In the genomic region with DNA sequence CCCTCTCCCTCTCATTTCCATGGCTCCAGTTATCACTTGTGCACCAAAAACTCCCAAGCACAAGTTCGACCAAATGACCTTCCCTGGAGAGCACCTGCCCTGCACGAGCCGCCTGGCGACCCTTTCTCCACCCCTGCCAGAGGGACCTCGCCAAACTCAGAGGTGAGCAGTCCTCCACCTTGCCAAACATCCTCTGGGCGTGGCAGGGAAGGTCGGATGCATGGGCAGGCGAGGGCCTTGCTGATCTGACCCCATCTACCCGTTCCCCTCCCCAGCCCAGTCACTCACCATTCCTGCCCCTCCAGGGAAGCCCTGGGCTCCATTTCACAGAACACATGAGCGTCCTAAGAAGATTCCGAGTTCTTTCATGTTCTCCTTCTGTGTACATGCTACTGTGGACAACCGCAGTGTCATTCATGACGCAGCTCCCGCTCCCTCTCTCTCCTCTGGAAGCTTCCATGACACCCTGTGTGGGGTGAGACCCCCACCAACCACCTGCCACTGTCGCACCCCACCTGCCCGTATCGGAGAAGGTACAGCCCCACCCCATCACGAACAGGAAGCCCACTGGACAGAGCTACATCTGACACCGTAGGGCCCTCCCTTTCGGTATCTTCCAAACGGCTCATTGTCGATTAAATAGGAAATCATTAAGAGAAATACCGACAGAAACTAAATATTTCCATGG, we compare ENCODE assay signal across 26 cellular contexts.
DNase-seq lines count a peak whose midpoint lies in the region; ATAC-seq, FAIRE-seq and TF ChIP-seq lines count a peak whose summit lies in the region.
"Had no signal": no experiment of that assay in that cellular context is flagged by ENCODE, and none has a peak within 500 bp of the region (broad histone marks: within the 10 kb centered on the region; RNA-seq: fewer than 3 reads in every experiment).

No MANE protein-coding gene starts in this region.

- no peaks in the 10 kb centered on the region for H3K79me1 ChIP-seq in mesenchymal stem cell (replicated peaks; ENCODE audit: low read length, poor library complexity, severe bottlenecking)

- no peak overlapping the region for H3K4me2 ChIP-seq in mesenchymal stem cell (ENCODE audit: low read length, poor library complexity, severe bottlenecking)
- H3K4me2 ChIP-seq: PC-9 had no signal

- intact Hi-C loops in kidney (cut with DNase I) = no loop called here

- no peak overlapping the region for H4K91ac ChIP-seq in mesenchymal stem cell (ENCODE audit: low read length)

- H2BK5ac ChIP-seq in mesenchymal stem cell (ENCODE audit: low read depth, low read length, poor library complexity, severe bottlenecking) = no peak overlapping the region

- FAIRE-seq in kidney (lab: Jason Lieb, UNC) (no peak), D721Med (lab: Jason Lieb, UNC) (no peak)
- FAIRE-seq: GM12892 had no signal

- H3K4me1 ChIP-seq in RWPE2 (ENCODE audit: insufficient read depth, poor library complexity, severe bottlenecking) = no peaks in the 10 kb centered on the region
- H3K4me1 ChIP-seq in kidney (ENCODE audit: control insufficient read depth in 1 of 2, insufficient read depth in 1 of 2, low read depth in 1 of 2, low read length in 2 of 2) = no peaks in the 10 kb centered on the region
- H3K4me1 ChIP-seq in mesenchymal stem cell (ENCODE audit: control insufficient read depth, insufficient read depth, low read depth, low read length) = peaks cover 22% of the 10 kb centered on the region

- no peak overlapping the region for H3K18ac ChIP-seq in mesenchymal stem cell (ENCODE audit: low read depth in 1 of 2, low read length in 2 of 2)

- H2BK120ac ChIP-seq in mesenchymal stem cell (ENCODE audit: low read depth, low read length) = no peak overlapping the region

- H3K9me3 ChIP-seq in RWPE2 (ENCODE audit: severe bottlenecking) = no peaks in the 10 kb centered on the region
- no peaks in the 10 kb centered on the region for H3K9me3 ChIP-seq in kidney (ENCODE audit: control insufficient read depth in 1 of 2, low read length in 2 of 2)
- H3K9me3 ChIP-seq in mesenchymal stem cell (ENCODE audit: control insufficient read depth, low read length) = no peaks in the 10 kb centered on the region
- H3K9me3 ChIP-seq: MG63 had no signal

- peak overlapping the region; percentile 41 for H3K27ac Mint-ChIP-seq in activated naive CD8-positive, alpha-beta T cell treated with anti-CD3 and anti-CD28 coated beads, Interleukin-2, amount 10 ng/mL, durations not matched to agents 7 days and 5 days
- H3K27ac Mint-ChIP-seq in activated naive CD8-positive, alpha-beta T cell treated with anti-CD3 and anti-CD28 coated beads, Interleukin-2, amount 50 U/mL, for 24 hours = no peak overlapping the region
- no peak overlapping the region for H3K27ac Mint-ChIP-seq in stimulated activated effector memory CD8-positive, alpha-beta T cell treated with anti-CD3 and anti-CD28 coated beads, Interleukin-12 subunit alpha, Interleukin-12 subunit beta, amount 100 ng/mL, for 72 hours
- H3K27ac Mint-ChIP-seq: CD8-positive, alpha-beta memory T cell had no signal

- H3K4me1 Mint-ChIP-seq in activated naive CD8-positive, alpha-beta T cell treated with anti-CD3 and anti-CD28 coated beads, Interleukin-2, amount 10 ng/mL, durations not matched to agents 7 days and 5 days = no peaks in the 10 kb centered on the region
- no peaks in the 10 kb centered on the region for H3K4me1 Mint-ChIP-seq in activated naive CD8-positive, alpha-beta T cell treated with anti-CD3 and anti-CD28 coated beads, Interleukin-2, amount 50 U/mL, for 24 hours
- H3K4me1 Mint-ChIP-seq in stimulated activated effector memory CD8-positive, alpha-beta T cell treated with anti-CD3 and anti-CD28 coated beads, Interleukin-12 subunit alpha, Interleukin-12 subunit beta, amount 100 ng/mL, for 72 hours = peaks cover 7% of the 10 kb centered on the region
- H3K4me1 Mint-ChIP-seq: CD8-positive, alpha-beta memory T cell had no signal

- no peaks in the 10 kb centered on the region for H3K36me3 Mint-ChIP-seq in activated naive CD8-positive, alpha-beta T cell treated with anti-CD3 and anti-CD28 coated beads, Interleukin-2, amount 10 ng/mL, durations not matched to agents 7 days and 5 days
- H3K36me3 Mint-ChIP-seq in activated naive CD8-positive, alpha-beta T cell treated with anti-CD3 and anti-CD28 coated beads, Interleukin-2, amount 50 U/mL, for 24 hours (ENCODE audit: low read depth) = no peaks in the 10 kb centered on the region
- H3K36me3 Mint-ChIP-seq in stimulated activated effector memory CD8-positive, alpha-beta T cell treated with anti-CD3 and anti-CD28 coated beads, Interleukin-12 subunit alpha, Interleukin-12 subunit beta, amount 100 ng/mL, for 72 hours = no peaks in the 10 kb centered on the region
- H3K36me3 Mint-ChIP-seq: CD8-positive, alpha-beta memory T cell had no signal

- no peak for ATAC-seq in activated naive CD8-positive, alpha-beta T cell treated with anti-CD3 and anti-CD28 coated beads, Interleukin-2, amount 10 ng/mL, durations not matched to agents 7 days and 5 days (ENCODE audit: low read depth)
- ATAC-seq in activated naive CD8-positive, alpha-beta T cell treated with anti-CD3 and anti-CD28 coated beads, Interleukin-2, amount 50 U/mL, for 24 hours = no peak
- no peak for ATAC-seq in RWPE2 (ENCODE audit: low read depth)
- peak; percentile 5 for ATAC-seq in stimulated activated effector memory CD8-positive, alpha-beta T cell treated with anti-CD3 and anti-CD28 coated beads, Interleukin-12 subunit alpha, Interleukin-12 subunit beta, amount 100 ng/mL, for 72 hours

- H3K36me3 ChIP-seq in RWPE2 (ENCODE audit: low read depth) (no peaks in the 10 kb centered on the region), kidney (ENCODE audit: control insufficient read depth in 1 of 2, insufficient read depth in 2 of 2, low read length in 2 of 2) (no peaks in the 10 kb centered on the region), mesenchymal stem cell (ENCODE audit: control insufficient read depth in 1 of 2, insufficient read depth in 2 of 2, low read depth in 1 of 2, low read length in 2 of 2) (no peaks in the 10 kb centered on the region)
- H3K36me3 ChIP-seq: MG63 had no signal

- H4K8ac ChIP-seq in mesenchymal stem cell (ENCODE audit: low read length) = no peak overlapping the region

- H2BK15ac ChIP-seq in mesenchymal stem cell (ENCODE audit: low read depth, poor library complexity, severe bottlenecking) = no peak overlapping the region

- H3K27me3 ChIP-seq in RWPE2 (ENCODE audit: insufficient read depth, poor library complexity, severe bottlenecking) (peaks cover 17% of the 10 kb centered on the region), mesenchymal stem cell (ENCODE audit: control insufficient read depth in 1 of 2, insufficient read depth in 1 of 2, low read length in 2 of 2) (peaks cover 0 to 68% of the 10 kb centered on the region in 2 experiments)
- H3K27me3 ChIP-seq: MG63 had no signal

- no peak overlapping the region for H3K27ac ChIP-seq in RWPE2 (ENCODE audit: poor library complexity, severe bottlenecking)
- no peak overlapping the region for H3K27ac ChIP-seq in kidney (ENCODE audit: low read depth in 2 of 2, low read length in 2 of 2)
- no peak overlapping the region for H3K27ac ChIP-seq in mesenchymal stem cell (ENCODE audit: low read length, poor library complexity, severe bottlenecking)
- H3K27ac ChIP-seq: GM23248, PC-9 had no signal

- no peak overlapping the region for H3K4me3 ChIP-seq in RWPE2 (ENCODE audit: severe bottlenecking)
- no peak overlapping the region for H3K4me3 ChIP-seq in kidney (ENCODE audit: low read length in 2 of 2)
- no peak overlapping the region for H3K4me3 ChIP-seq in mesenchymal stem cell (ENCODE audit: insufficient read depth in 1 of 2, low read depth in 1 of 2, low read length in 2 of 2)
- H3K4me3 ChIP-seq: GM23248, MG63, PC-9 had no signal

- H3K4me3 Mint-ChIP-seq in activated naive CD8-positive, alpha-beta T cell treated with anti-CD3 and anti-CD28 coated beads, Interleukin-2, amount 10 ng/mL, durations not matched to agents 7 days and 5 days = no peak overlapping the region
- no peak overlapping the region for H3K4me3 Mint-ChIP-seq in activated naive CD8-positive, alpha-beta T cell treated with anti-CD3 and anti-CD28 coated beads, Interleukin-2, amount 50 U/mL, for 24 hours
- no peak overlapping the region for H3K4me3 Mint-ChIP-seq in stimulated activated effector memory CD8-positive, alpha-beta T cell treated with anti-CD3 and anti-CD28 coated beads, Interleukin-12 subunit alpha, Interleukin-12 subunit beta, amount 100 ng/mL, for 72 hours
- H3K4me3 Mint-ChIP-seq: CD8-positive, alpha-beta memory T cell had no signal

- H3K23ac ChIP-seq in mesenchymal stem cell (ENCODE audit: low read length in 2 of 2) = no peak overlapping the region

- POLR2A ChIA-PET in activated naive CD8-positive, alpha-beta T cell treated with anti-CD3 and anti-CD28 coated beads, Interleukin-2, amount 10 ng/mL, durations not matched to agents 7 days and 5 days (lab: Charles Lee) = no interaction called here

- no peak overlapping the region for H2BK12ac ChIP-seq in mesenchymal stem cell (ENCODE audit: low read length in 2 of 2)

- no peak overlapping the region for H3K4ac ChIP-seq in mesenchymal stem cell (ENCODE audit: low read depth in 1 of 2, low read length in 2 of 2)

- DNase-seq in activated naive CD8-positive, alpha-beta T cell treated with anti-CD3 and anti-CD28 coated beads, Interleukin-2, amount 10 ng/mL, durations not matched to agents 7 days and 5 days = no peak
- DNase-seq in activated naive CD8-positive, alpha-beta T cell treated with anti-CD3 and anti-CD28 coated beads, Interleukin-2, amount 50 U/mL, for 24 hours = no peak
- DNase-seq in RWPE2 (ENCODE audit: low spot score) (peak; percentile 40), kidney (peak; percentile 59), D721Med (ENCODE audit: insufficient read length, low spot score) (no peak), Kasumi-1 (lab: John Stamatoyannopoulos, UW) (no peak), mesenchymal stem cell (no peak)
- DNase-seq in stimulated activated effector memory CD8-positive, alpha-beta T cell treated with anti-CD3 and anti-CD28 coated beads, Interleukin-12 subunit alpha, Interleukin-12 subunit beta, amount 100 ng/mL, for 72 hours (ENCODE audit: low spot score in 2 of 2) = no peak
- DNase-seq: C1 segment of cervical spinal cord; CD8-positive, alpha-beta memory T cell; DMS153; DND-41; GM23248; HCEC 1CT; KBM-7; MG63; NCI-H1105 treated with DMSO at 0.1 percent for 48 hours; NCI-H146; NCI-H1930; NCI-H2107; NCI-H446; NCI-H524 treated with DMSO at 0.1 percent for 48 hours; NCI-H774; PC-9; SHP77 had no signal

- WGBS in mesenchymal stem cell = 85% methylated on average over 23 of the region's 23 CpGs

- no peak overlapping the region for H2AFZ ChIP-seq in mesenchymal stem cell (ENCODE audit: low read depth, low read length)
- H2AFZ ChIP-seq: GM23248, PC-9 had no signal

- TF ChIP-seq CTCF in RWPE2 (IDR thresholded peaks at IDR 0.05; ENCODE audit: poor library complexity, severe bottlenecking) (no peak), kidney (IDR thresholded peaks at IDR 0.05; ENCODE audit: borderline replicate concordance, extremely low read depth, insufficient read depth) (no peak), D721Med (IDR thresholded peaks at IDR 0.05; ENCODE audit: insufficient read depth, missing control alignments) (no peak)

- no peaks in the 10 kb centered on the region for H3K27me3 Mint-ChIP-seq in activated naive CD8-positive, alpha-beta T cell treated with anti-CD3 and anti-CD28 coated beads, Interleukin-2, amount 10 ng/mL, durations not matched to agents 7 days and 5 days
- H3K27me3 Mint-ChIP-seq in activated naive CD8-positive, alpha-beta T cell treated with anti-CD3 and anti-CD28 coated beads, Interleukin-2, amount 50 U/mL, for 24 hours = peaks cover 2% of the 10 kb centered on the region

- H3K14ac ChIP-seq in mesenchymal stem cell (ENCODE audit: low read length in 2 of 2) = no peak overlapping the region

- no peak overlapping the region for H2AK5ac ChIP-seq in mesenchymal stem cell (ENCODE audit: low read length, severe bottlenecking)

- no peaks in the 10 kb centered on the region for H3K9me3 Mint-ChIP-seq in activated naive CD8-positive, alpha-beta T cell treated with anti-CD3 and anti-CD28 coated beads, Interleukin-2, amount 10 ng/mL, durations not matched to agents 7 days and 5 days
- no peaks in the 10 kb centered on the region for H3K9me3 Mint-ChIP-seq in activated naive CD8-positive, alpha-beta T cell treated with anti-CD3 and anti-CD28 coated beads, Interleukin-2, amount 50 U/mL, for 24 hours
- H3K9me3 Mint-ChIP-seq in stimulated activated effector memory CD8-positive, alpha-beta T cell treated with anti-CD3 and anti-CD28 coated beads, Interleukin-12 subunit alpha, Interleukin-12 subunit beta, amount 100 ng/mL, for 72 hours = no peaks in the 10 kb centered on the region

- H3K9ac ChIP-seq in kidney (ENCODE audit: low read length in 2 of 2) = no peak overlapping the region
- H3K9ac ChIP-seq in mesenchymal stem cell (ENCODE audit: low read length) = no peak overlapping the region
- H3K9ac ChIP-seq: GM23248 had no signal

Comparison
In these comparisons a context has a peak if more than half of its experiments do, and no peak if none do; other contexts are left out.
1. DNase-seq: peak in RWPE2 (single experiment) and kidney (single experiment); none in activated naive CD8-positive, alpha-beta T cell treated with anti-CD3 and anti-CD28 coated beads, Interleukin-2, amount 10 ng/mL, durations not matched to agents 7 days and 5 days (single experiment), activated naive CD8-positive, alpha-beta T cell treated with anti-CD3 and anti-CD28 coated beads, Interleukin-2, amount 50 U/mL, for 24 hours (single experiment), stimulated activated effector memory CD8-positive, alpha-beta T cell treated with anti-CD3 and anti-CD28 coated beads, Interleukin-12 subunit alpha, Interleukin-12 subunit beta, amount 100 ng/mL, for 72 hours (0 of 2), D721Med (single experiment), Kasumi-1 (0 of 2) and mesenchymal stem cell (single experiment).